Comparison of ENCODE assay signal across 19 cellular contexts in genomic region chr1:153687346-153687745, GRCh38. TPM values are rescaled to one million over a fixed set of nuclear protein-coding genes. Genes with fewer than 3 reads are reported as not detected.
A peak's percentile ranks its signal among the peaks of the same experiment; 100 is the strongest.
DNase-seq lines count a peak whose midpoint lies in the region; ATAC-seq and TF ChIP-seq lines count a peak whose summit lies in the region.
"Had no signal": no experiment of that assay in that cellular context is flagged by ENCODE, and none has a peak within 500 bp of the region (broad histone marks: within the 10 kb centered on the region; RNA-seq: fewer than 3 reads in every experiment).

No MANE protein-coding gene starts in this region.

- in situ Hi-C loops in GM13977 (cut with MboI; ENCODE audit: low pct_unique_long_range_greater_than_20kb, low sequenced_read_pairs, unreplicated experiment) = no loop called here

- H3K36me3 Mint-ChIP-seq in dendritic cell treated with granulocyte-macrophage colony-stimulating factor and Interleukin-4, amounts not matched to agents 40 ng/mL and 50 ng/mL, for 4 days (ENCODE audit: low read depth) = peaks cover 51% of the 10 kb centered on the region
- H3K36me3 Mint-ChIP-seq: CD14-positive monocyte had no signal

- H3K4me2 ChIP-seq in BLaER1 treated with 17β-estradiol and CSF1 and Interleukin-3, amounts not matched to agents 10 nM and 100 nM = peak overlapping the region in 9 of 11 experiments; percentile 69 to 95 (median 83); a peak in 17 of 22 replicates

- no peaks in the 10 kb centered on the region; a peak in 1 of 22 replicates for H4K20me1 ChIP-seq in BLaER1 treated with 17β-estradiol and CSF1 and Interleukin-3, amounts not matched to agents 10 nM and 100 nM

- H3K36me3 ChIP-seq in BLaER1 treated with 17β-estradiol and CSF1 and Interleukin-3, amounts not matched to agents 10 nM and 100 nM = no peaks in the 10 kb centered on the region
- H3K36me3 ChIP-seq in thoracic aorta = peaks cover 72% of the 10 kb centered on the region
- H3K36me3 ChIP-seq: BE2C, HAP-1 had no signal

- H3K27ac Mint-ChIP-seq in dendritic cell treated with granulocyte-macrophage colony-stimulating factor and Interleukin-4, amounts not matched to agents 40 ng/mL and 50 ng/mL, for 4 days = peak overlapping the region; percentile 55
- H3K27ac Mint-ChIP-seq: CD14-positive monocyte; CD4-positive, alpha-beta memory T cell had no signal

- no peak overlapping the region for H3K4me3 ChIP-seq in BLaER1 treated with 17β-estradiol and CSF1 and Interleukin-3, amounts not matched to agents 10 nM and 100 nM
- H3K4me3 ChIP-seq in thoracic aorta = no peak overlapping the region
- H3K4me3 ChIP-seq: GM23248, HAP-1, K562 had no signal

- peaks cover 16 to 50% (median 42%) of the 10 kb centered on the region in 10 experiments for H3K4me1 ChIP-seq in BLaER1 treated with 17β-estradiol and CSF1 and Interleukin-3, amounts not matched to agents 10 nM and 100 nM
- H3K4me1 ChIP-seq in thoracic aorta (ENCODE audit: control insufficient read depth in 1 of 2, low read depth in 2 of 2) = peaks cover 5 to 22% of the 10 kb centered on the region in 2 donors
- H3K4me1 ChIP-seq: HAP-1 had no signal

- no peak overlapping the region for H3K4me3 Mint-ChIP-seq in dendritic cell treated with granulocyte-macrophage colony-stimulating factor and Interleukin-4, amounts not matched to agents 40 ng/mL and 50 ng/mL, for 4 days
- H3K4me3 Mint-ChIP-seq: CD14-positive monocyte had no signal

- intact Hi-C loops in dendritic cell treated with granulocyte-macrophage colony-stimulating factor and Interleukin-4, amounts not matched to agents 40 ng/mL and 50 ng/mL, for 4 days (cut with micrococcal nuclease) = no loop called here
- intact Hi-C loops in Right ventricle myocardium superior (cut with DNase I) = no loop called here

- no peaks in the 10 kb centered on the region for H3K9me3 Mint-ChIP-seq in dendritic cell treated with granulocyte-macrophage colony-stimulating factor and Interleukin-4, amounts not matched to agents 40 ng/mL and 50 ng/mL, for 4 days
- H3K9me3 Mint-ChIP-seq: CD4-positive, alpha-beta memory T cell had no signal

- H3K27me3 Mint-ChIP-seq in dendritic cell treated with granulocyte-macrophage colony-stimulating factor and Interleukin-4, amounts not matched to agents 40 ng/mL and 50 ng/mL, for 4 days = peaks cover 16% of the 10 kb centered on the region

- H3K27me3 ChIP-seq in BLaER1 treated with 17β-estradiol and CSF1 and Interleukin-3, amounts not matched to agents 10 nM and 100 nM = peaks cover 0 to 7% (median 0%) of the 10 kb centered on the region in 11 experiments; a peak in 2 of 22 replicates
- H3K27me3 ChIP-seq in thoracic aorta (replicated peaks; ENCODE audit: insufficient read depth) = no peaks in the 10 kb centered on the region
- H3K27me3 ChIP-seq: BE2C had no signal

- H3K9me3 ChIP-seq in BLaER1 treated with 17β-estradiol and CSF1 and Interleukin-3, amounts not matched to agents 10 nM and 100 nM (replicated peaks in 1 of 11) = no peaks in the 10 kb centered on the region
- no peaks in the 10 kb centered on the region for H3K9me3 ChIP-seq in thoracic aorta
- H3K9me3 ChIP-seq: BE2C, HAP-1 had no signal

- no peak for ATAC-seq in thoracic aorta (ENCODE audit: insufficient number of reproducible peaks, low FRiP score, low read depth)
- no peak for ATAC-seq in Right ventricle myocardium superior (ENCODE audit: poor library complexity)
- ATAC-seq in GM21447 (IDR thresholded peaks at IDR 0.05; ENCODE audit: unreplicated experiment) = no peak
- ATAC-seq: K562 had no signal

- peaks cover 32% of the 10 kb centered on the region for H3K4me1 Mint-ChIP-seq in dendritic cell treated with granulocyte-macrophage colony-stimulating factor and Interleukin-4, amounts not matched to agents 40 ng/mL and 50 ng/mL, for 4 days (ENCODE audit: low read depth)

- peak; percentile 21 for DNase-seq in GM13977 (ENCODE audit: low spot score)
- no peak for DNase-seq in thoracic aorta (ENCODE audit: low spot score)
- no peak for DNase-seq in Right ventricle myocardium superior
- no peak for DNase-seq in HuH-7 (ENCODE audit: low spot score)
- DNase-seq: ACHN; BE2C; CD4-positive, alpha-beta memory T cell; DMS79 treated with DMSO at 0.1 percent for 48 hours; GF-D8; GM23248; IMR-90 had no signal

- TF ChIP-seq CTCF in GM13977 (IDR thresholded peaks at IDR 0.05; ENCODE audit: extremely low read depth, insufficient read depth, missing control alignments) (no peak), thoracic aorta (IDR thresholded peaks at IDR 0.05) (no peak)

- H3K27ac ChIP-seq in BLaER1 treated with 17β-estradiol and CSF1 and Interleukin-3, amounts not matched to agents 10 nM and 100 nM = peak overlapping the region in 1 of 11 experiments; percentile 48; a peak in 1 of 22 replicates
- peak overlapping the region; percentile 5 to 28 for H3K27ac ChIP-seq in thoracic aorta
- H3K27ac ChIP-seq: GM23248 had no signal

- no peak overlapping the region; a peak in 1 of 22 replicates for H3K9ac ChIP-seq in BLaER1 treated with 17β-estradiol and CSF1 and Interleukin-3, amounts not matched to agents 10 nM and 100 nM
- H3K9ac ChIP-seq: GM23248 had no signal

RNA-seq across cellular contexts. Expression of gene NPR1, which starts 8.9 kb away (rescaled TPM):
- total RNA-seq in thoracic aorta = 100 to 1,000 TPM; 279 to 293 TPM
- total RNA-seq in Right ventricle myocardium superior = 10.0 TPM
- total RNA-seq: CD4-positive, alpha-beta memory T cell; GM23248; H4; HT-29; IMR-90 had no signal

RNA-seq across cellular contexts. Expression of gene ILF2, which starts 16.6 kb away (rescaled TPM):
- 10 to 100 TPM; 75.7 to 81.8 TPM for total RNA-seq in thoracic aorta
- total RNA-seq in Right ventricle myocardium superior = 55.3 TPM

RNA-seq across cellular contexts. Expression of gene SNAPIN, which starts 28.8 kb away (rescaled TPM):
- total RNA-seq in thoracic aorta = 10 to 100 TPM; 37.9 to 41.6 TPM
- total RNA-seq in Right ventricle myocardium superior = 57.2 TPM

RNA-seq across cellular contexts. Expression of gene INTS3, which starts 40.5 kb away (rescaled TPM):
- 10 to 100 TPM; 63.8 to 68.8 TPM for total RNA-seq in thoracic aorta
- total RNA-seq in Right ventricle myocardium superior = 31.8 TPM

RNA-seq across cellular contexts. Expression of gene CHTOP, which starts 53.5 kb away (rescaled TPM):
- total RNA-seq in thoracic aorta (10 to 100 TPM; 39.0 to 78.0 TPM), Right ventricle myocardium superior (68.1 TPM)

Comparison
In these comparisons a context has a peak if more than half of its experiments do, and no peak if none do; other contexts are left out.
1. RNA of gene NPR1, which starts 8.9 kb away (total RNA-seq): 279 to 293 TPM in thoracic aorta; 10.0 TPM in Right ventricle myocardium superior (single experiment); every median in the first group is over 10 times any median in the second.